In the genomic region with DNA sequence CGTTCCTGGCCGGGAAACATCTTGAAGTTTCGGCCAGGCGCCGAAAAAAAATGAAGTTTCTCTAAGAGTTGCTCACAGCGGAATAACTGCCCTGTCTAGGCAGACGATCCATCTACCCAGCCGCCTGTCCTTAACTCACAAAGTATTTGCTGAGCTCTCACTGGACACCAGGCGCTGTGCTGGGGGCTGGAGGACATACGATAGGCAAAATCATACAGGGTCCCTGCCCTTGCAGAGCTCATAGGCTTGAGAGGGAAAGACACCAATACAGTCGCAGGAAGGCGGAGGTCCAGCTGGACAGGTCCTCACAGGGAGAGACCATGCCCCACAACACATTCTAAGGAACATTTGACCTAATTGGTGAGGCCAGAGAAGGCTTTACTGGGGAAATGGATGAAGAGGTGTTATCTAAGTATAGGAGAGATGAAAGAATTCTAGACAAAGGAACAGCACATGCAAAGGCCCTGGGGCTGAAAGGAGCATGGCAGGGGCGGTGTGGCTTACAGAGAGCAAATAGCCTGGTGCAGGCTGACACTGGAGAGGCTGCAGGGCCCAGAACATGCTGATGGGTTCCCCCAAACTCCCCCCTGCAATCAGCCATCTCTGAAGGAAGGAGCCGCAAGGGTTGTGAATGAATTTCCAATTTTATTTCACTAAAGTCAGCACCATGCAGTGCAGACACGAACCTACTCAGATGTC, we compare ENCODE assay signal across 18 cellular contexts. TPM values are rescaled to one million over a fixed set of nuclear protein-coding genes. Genes with fewer than 3 reads are reported as not detected.
A peak's percentile ranks its signal among the peaks of the same experiment; 100 is the strongest.
DNase-seq lines count a peak whose midpoint lies in the region; ATAC-seq and TF ChIP-seq lines count a peak whose summit lies in the region.
"Had no signal": no experiment of that assay in that cellular context is flagged by ENCODE, and none has a peak within 500 bp of the region (broad histone marks: within the 10 kb centered on the region; RNA-seq: fewer than 3 reads in every experiment).

No MANE protein-coding gene starts in this region.

- TF ChIP-seq CTCF in PC-9 (conservative IDR thresholded peaks at IDR 0.05) (no peak), neutrophil (IDR thresholded peaks at IDR 0.05) (no peak)

- peak overlapping the region in 7 of 11 experiments; percentile 95 to 98 (median 97); a peak in 10 of 22 replicates for H3K9ac ChIP-seq in BLaER1 treated with 17β-estradiol and CSF1 and Interleukin-3, amounts not matched to agents 10 nM and 100 nM

- no TSS peak for BruUV-seq in PC-9 (replicated peaks; lab: Mats Ljungman, UMichigan)

- peaks cover 68% of the 10 kb centered on the region for H3K4me1 Mint-ChIP-seq in activated CD4-positive, alpha-beta memory T cell treated with anti-CD3 and anti-CD28 coated beads, Interleukin-2, amount 10 ng/mL, durations not matched to agents 7 days and 5 days
- peaks cover 25% of the 10 kb centered on the region for H3K4me1 Mint-ChIP-seq in activated CD4-positive, alpha-beta memory T cell treated with anti-CD3 and anti-CD28 coated beads for 36 hours (ENCODE audit: low read depth)

- peak overlapping the region; percentile 40 for H3K27ac Mint-ChIP-seq in activated CD4-positive, alpha-beta memory T cell treated with anti-CD3 and anti-CD28 coated beads, Interleukin-2, amount 10 ng/mL, durations not matched to agents 7 days and 5 days
- no peak overlapping the region for H3K27ac Mint-ChIP-seq in activated CD4-positive, alpha-beta memory T cell treated with anti-CD3 and anti-CD28 coated beads for 36 hours

- H3K4me1 ChIP-seq in BLaER1 treated with 17β-estradiol and CSF1 and Interleukin-3, amounts not matched to agents 10 nM and 100 nM = peaks cover 38 to 62% (median 47%) of the 10 kb centered on the region in 10 experiments
- peaks cover 10% of the 10 kb centered on the region; the same call in 1 of the 2 replicates for H3K4me1 ChIP-seq in PC-9 (replicated peaks; ENCODE audit: insufficient read depth)
- peaks cover 62 to 64% of the 10 kb centered on the region in 2 experiments for H3K4me1 ChIP-seq in neutrophil (ENCODE audit: control insufficient read depth in 1 of 2, insufficient read depth in 1 of 2, low read depth in 1 of 2, low read length in 1 of 2)

- peak overlapping the region in 7 of 11 experiments; percentile 27 to 100 (median 98); a peak in 8 of 22 replicates for H3K27ac ChIP-seq in BLaER1 treated with 17β-estradiol and CSF1 and Interleukin-3, amounts not matched to agents 10 nM and 100 nM
- H3K27ac ChIP-seq in PC-9 = no peak overlapping the region
- H3K27ac ChIP-seq in neutrophil = peak overlapping the region; percentile 95
- H3K27ac ChIP-seq: ovary, right lobe of liver, suprapubic skin had no signal

- no peaks in the 10 kb centered on the region for H3K9me3 Mint-ChIP-seq in activated CD4-positive, alpha-beta memory T cell treated with anti-CD3 and anti-CD28 coated beads, Interleukin-2, amount 10 ng/mL, durations not matched to agents 7 days and 5 days
- H3K9me3 Mint-ChIP-seq in activated CD4-positive, alpha-beta memory T cell treated with anti-CD3 and anti-CD28 coated beads for 36 hours = no peaks in the 10 kb centered on the region
- H3K9me3 Mint-ChIP-seq: CD4-positive, CD25-positive, alpha-beta regulatory T cell; H9 had no signal

- H2AFZ ChIP-seq in PC-9 = no peak overlapping the region

- ATAC-seq in GM18519 (IDR thresholded peaks at IDR 0.05; ENCODE audit: low FRiP score, unreplicated experiment) (no peak), GM21381 (IDR thresholded peaks at IDR 0.05; ENCODE audit: unreplicated experiment) (no peak)
- ATAC-seq: heart right ventricle, left lobe of liver, right lobe of liver had no signal

- no peaks in the 10 kb centered on the region for H3K9me3 ChIP-seq in BLaER1 treated with 17β-estradiol and CSF1 and Interleukin-3, amounts not matched to agents 10 nM and 100 nM (replicated peaks in 1 of 11)
- no peaks in the 10 kb centered on the region for H3K9me3 ChIP-seq in PC-9 (ENCODE audit: insufficient read depth, low read depth)
- no peaks in the 10 kb centered on the region for H3K9me3 ChIP-seq in neutrophil
- H3K9me3 ChIP-seq: heart right ventricle, ovary, right lobe of liver, suprapubic skin had no signal

- peaks cover 11 to 59% (median 32%) of the 10 kb centered on the region in 11 experiments; a peak in 17 of 22 replicates for H4K20me1 ChIP-seq in BLaER1 treated with 17β-estradiol and CSF1 and Interleukin-3, amounts not matched to agents 10 nM and 100 nM
- H4K20me1 ChIP-seq in PC-9 (ENCODE audit: insufficient read depth) = peaks cover 17% of the 10 kb centered on the region; the same call in 1 of the 2 replicates

- H3K27me3 ChIP-seq in BLaER1 treated with 17β-estradiol and CSF1 and Interleukin-3, amounts not matched to agents 10 nM and 100 nM = no peaks in the 10 kb centered on the region
- H3K27me3 ChIP-seq in PC-9 (ENCODE audit: insufficient read depth, low read depth) = no peaks in the 10 kb centered on the region
- no peaks in the 10 kb centered on the region for H3K27me3 ChIP-seq in neutrophil
- H3K27me3 ChIP-seq: heart right ventricle, ovary, right lobe of liver, suprapubic skin had no signal

- POLR2A ChIA-PET in activated CD4-positive, alpha-beta memory T cell treated with anti-CD3 and anti-CD28 coated beads, Interleukin-2, amount 10 ng/mL, durations not matched to agents 7 days and 5 days (lab: Charles Lee) = interaction anchor here (0.6 to 6.2 kb wide), 22 partner anchors 10 to 778 kb away, joined by 3 to 68 read pairs (median 6); partner anchors contain the start of genes GRK6, LMAN2, NSD1 and PRELID1
- POLR2A ChIA-PET in activated CD4-positive, alpha-beta memory T cell treated with anti-CD3 and anti-CD28 coated beads for 36 hours (lab: Charles Lee) = interaction anchor here (1.0 to 1.5 kb wide), 2 partner anchors 65 to 143 kb away, joined by 3 read pairs; no protein-coding TSS in a partner anchor
- POLR2A ChIA-PET in PC-9 (lab: Charles Lee; ENCODE audit: unreplicated experiment) = no interaction called here

- DNase-seq in activated CD4-positive, alpha-beta memory T cell treated with anti-CD3 and anti-CD28 coated beads, Interleukin-2, amount 10 ng/mL, durations not matched to agents 7 days and 5 days = no peak
- no peak for DNase-seq in activated CD4-positive, alpha-beta memory T cell treated with anti-CD3 and anti-CD28 coated beads for 36 hours
- DNase-seq in PC-9 (no peak), GOT3 (lab: John Stamatoyannopoulos, UW) (no peak)
- DNase-seq: anterior cingulate cortex, caudate nucleus, heart right ventricle, IMR-90 had no signal

- no peaks in the 10 kb centered on the region for H3K79me2 ChIP-seq in PC-9 (ENCODE audit: low read depth)

- H3F3A ChIP-seq in PC-9 (ENCODE audit: insufficient read depth, low read depth) = peaks cover 34% of the 10 kb centered on the region; the same call in 1 of the 2 replicates

- intact Hi-C loops in activated CD4-positive, alpha-beta memory T cell treated with anti-CD3 and anti-CD28 coated beads for 36 hours (cut with micrococcal nuclease) = loop anchor here (2.0 to 5.0 kb wide), 4 partner anchors 37 to 204 kb away; partner anchors contain the start of genes DDX41, LMAN2 and PDLIM7
- intact Hi-C loops in PC-9 (cut with micrococcal nuclease; ENCODE audit: unreplicated experiment) = no loop called here

- no peaks in the 10 kb centered on the region for H3K9me2 ChIP-seq in PC-9 (ENCODE audit: insufficient read depth)

- H3K4me2 ChIP-seq in BLaER1 treated with 17β-estradiol and CSF1 and Interleukin-3, amounts not matched to agents 10 nM and 100 nM = peak overlapping the region in 10 of 11 experiments; percentile 96 to 100 (median 99); a peak in 18 of 22 replicates
- H3K4me2 ChIP-seq in PC-9 = peak overlapping the region; percentile 89; the same call in 1 of the 2 replicates

- peaks cover 0 to 30% (median 12%) of the 10 kb centered on the region in 11 experiments; a peak in 15 of 22 replicates for H3K36me3 ChIP-seq in BLaER1 treated with 17β-estradiol and CSF1 and Interleukin-3, amounts not matched to agents 10 nM and 100 nM
- H3K36me3 ChIP-seq in PC-9 (ENCODE audit: low read depth) (no peaks in the 10 kb centered on the region), neutrophil (no peaks in the 10 kb centered on the region)
- H3K36me3 ChIP-seq: ovary, right lobe of liver, suprapubic skin had no signal

- peak overlapping the region; percentile 94 for H3K4me3 Mint-ChIP-seq in activated CD4-positive, alpha-beta memory T cell treated with anti-CD3 and anti-CD28 coated beads, Interleukin-2, amount 10 ng/mL, durations not matched to agents 7 days and 5 days
- no peak overlapping the region for H3K4me3 Mint-ChIP-seq in activated CD4-positive, alpha-beta memory T cell treated with anti-CD3 and anti-CD28 coated beads for 36 hours

- CTCF ChIA-PET in activated CD4-positive, alpha-beta memory T cell treated with anti-CD3 and anti-CD28 coated beads, Interleukin-2, amount 10 ng/mL, durations not matched to agents 7 days and 5 days (lab: Charles Lee) = interaction anchor here (0.7 to 2.7 kb wide), 10 partner anchors 10 to 200 kb away, joined by 3 to 24 read pairs (median 10); partner anchors contain the start of genes LMAN2, PRELID1 and RAB24
- CTCF ChIA-PET in activated CD4-positive, alpha-beta memory T cell treated with anti-CD3 and anti-CD28 coated beads for 36 hours (lab: Charles Lee) = interaction anchor here (0.8 to 2.7 kb wide), 6 partner anchors 43 to 188 kb away, joined by 3 to 14 read pairs (median 6); partner anchors contain the start of gene PDLIM7
- CTCF ChIA-PET in PC-9 (lab: Charles Lee) = interaction anchor here (1.6 kb wide), 1 partner anchor 91 kb away, joined by 3 read pairs; no protein-coding TSS in a partner anchor

- no peaks in the 10 kb centered on the region for H3K27me3 Mint-ChIP-seq in activated CD4-positive, alpha-beta memory T cell treated with anti-CD3 and anti-CD28 coated beads, Interleukin-2, amount 10 ng/mL, durations not matched to agents 7 days and 5 days
- peaks cover 1% of the 10 kb centered on the region for H3K27me3 Mint-ChIP-seq in activated CD4-positive, alpha-beta memory T cell treated with anti-CD3 and anti-CD28 coated beads for 36 hours
- H3K27me3 Mint-ChIP-seq: CD4-positive, CD25-positive, alpha-beta regulatory T cell had no signal

- H3K36me3 Mint-ChIP-seq in activated CD4-positive, alpha-beta memory T cell treated with anti-CD3 and anti-CD28 coated beads, Interleukin-2, amount 10 ng/mL, durations not matched to agents 7 days and 5 days (ENCODE audit: low read depth) = peaks cover 29% of the 10 kb centered on the region
- H3K36me3 Mint-ChIP-seq in activated CD4-positive, alpha-beta memory T cell treated with anti-CD3 and anti-CD28 coated beads for 36 hours = peaks cover 6% of the 10 kb centered on the region
- H3K36me3 Mint-ChIP-seq: CD4-positive, CD25-positive, alpha-beta regulatory T cell had no signal

- peak overlapping the region in 2 of 10 experiments; percentile 91 to 95; a peak in 3 of 20 replicates for H3K4me3 ChIP-seq in BLaER1 treated with 17β-estradiol and CSF1 and Interleukin-3, amounts not matched to agents 10 nM and 100 nM
- H3K4me3 ChIP-seq in PC-9 = no peak overlapping the region
- no peak overlapping the region for H3K4me3 ChIP-seq in neutrophil (ENCODE audit: low read depth in 1 of 2, low read length in 1 of 2)
- H3K4me3 ChIP-seq: ovary, right lobe of liver, suprapubic skin had no signal

RNA-seq across cellular contexts. Expression of gene MXD3, which starts 2.0 kb away (rescaled TPM):
- total RNA-seq in activated CD4-positive, alpha-beta memory T cell treated with anti-CD3 and anti-CD28 coated beads, Interleukin-2, amount 10 ng/mL, durations not matched to agents 7 days and 5 days = 10 to 100 TPM; 74.1 to 75.0 TPM
- 10 to 100 TPM; 31.2 to 33.4 TPM for total RNA-seq in activated CD4-positive, alpha-beta memory T cell treated with anti-CD3 and anti-CD28 coated beads for 36 hours
- total RNA-seq in PC-9 (2021) = 50.0 and 54.8 TPM in 2 replicates

RNA-seq across cellular contexts. Expression of gene PRELID1, which starts 10.1 kb away (rescaled TPM):
- total RNA-seq in activated CD4-positive, alpha-beta memory T cell treated with anti-CD3 and anti-CD28 coated beads, Interleukin-2, amount 10 ng/mL, durations not matched to agents 7 days and 5 days = 100 to 1,000 TPM; 153 to 156 TPM
- total RNA-seq in activated CD4-positive, alpha-beta memory T cell treated with anti-CD3 and anti-CD28 coated beads for 36 hours = 100 to 1,000 TPM; 247 to 248 TPM
- total RNA-seq in PC-9 (2021) = 189 and 209 TPM in 2 replicates

RNA-seq across cellular contexts. Expression of gene RAB24, which starts 10.2 kb away (rescaled TPM):
- total RNA-seq in activated CD4-positive, alpha-beta memory T cell treated with anti-CD3 and anti-CD28 coated beads, Interleukin-2, amount 10 ng/mL, durations not matched to agents 7 days and 5 days = 10 to 100 TPM; 43.0 to 46.6 TPM
- total RNA-seq in activated CD4-positive, alpha-beta memory T cell treated with anti-CD3 and anti-CD28 coated beads for 36 hours = 10 to 100 TPM; 21.7 to 22.1 TPM
- total RNA-seq in PC-9 (2021) = 16.9 and 25.2 TPM in 2 replicates

RNA-seq across cellular contexts. Expression of gene LMAN2, which starts 37.8 kb away (rescaled TPM):
- total RNA-seq in activated CD4-positive, alpha-beta memory T cell treated with anti-CD3 and anti-CD28 coated beads, Interleukin-2, amount 10 ng/mL, durations not matched to agents 7 days and 5 days = 100 to 1,000 TPM; 145 to 149 TPM
- 100 to 1,000 TPM in 1 of 2 experiments, 10 to 100 TPM in 1; 98.3 to 104 TPM for total RNA-seq in activated CD4-positive, alpha-beta memory T cell treated with anti-CD3 and anti-CD28 coated beads for 36 hours
- 129 and 153 TPM in 2 replicates for total RNA-seq in PC-9 (2021)

RNA-seq across cellular contexts. Expression of gene RGS14, which starts 44.0 kb away (rescaled TPM):
- total RNA-seq in activated CD4-positive, alpha-beta memory T cell treated with anti-CD3 and anti-CD28 coated beads, Interleukin-2, amount 10 ng/mL, durations not matched to agents 7 days and 5 days = 100 to 1,000 TPM; 103 to 107 TPM
- total RNA-seq in activated CD4-positive, alpha-beta memory T cell treated with anti-CD3 and anti-CD28 coated beads for 36 hours = 10 to 100 TPM; 43.9 to 47.2 TPM
- total RNA-seq in PC-9 (2021) = 11.9 and 13.6 TPM in 2 replicates
